In genomic region chr7:139358541-139359365, GRCh38 we compare ENCODE assay signal across 8 cellular contexts. TPM values are rescaled to one million over a fixed set of nuclear protein-coding genes. Genes with fewer than 3 reads are reported as not detected.
A peak's percentile ranks its signal among the peaks of the same experiment; 100 is the strongest.
DNase-seq lines count a peak whose midpoint lies in the region; ATAC-seq and TF ChIP-seq lines count a peak whose summit lies in the region.

No MANE protein-coding gene starts in this region.

- H3K27me3 Mint-ChIP-seq in CD4-positive, CD25-positive, alpha-beta regulatory T cell: peaks cover 12% of the 10 kb centered on the region
- H3K27me3 Mint-ChIP-seq in T-helper 1 cell treated with Interleukin-12 subunit alpha and Interleukin-12 subunit beta and Interleukin-4 antibody, amounts not matched to agents 30 μg/mL and 1 μg/mL, for 36 hours (ENCODE audit: low read depth): no peaks in the 10 kb centered on the region

- H3K4me3 Mint-ChIP-seq in CD4-positive, CD25-positive, alpha-beta regulatory T cell: peak overlapping the region; percentile 95 to 100 (median 99)
- H3K4me3 Mint-ChIP-seq in T-helper 1 cell treated with Interleukin-12 subunit alpha and Interleukin-12 subunit beta and Interleukin-4 antibody, amounts not matched to agents 30 μg/mL and 1 μg/mL, for 36 hours: peak overlapping the region; percentile 95

- peaks cover 2% of the 10 kb centered on the region for H3K36me3 ChIP-seq in CD4-positive, CD25-positive, alpha-beta regulatory T cell (ENCODE audit: control insufficient read depth, insufficient read depth, low read length)

- H3K27me3 ChIP-seq in CD4-positive, CD25-positive, alpha-beta regulatory T cell (ENCODE audit: control insufficient read depth, insufficient read depth, low read length): no peaks in the 10 kb centered on the region

- ATAC-seq in CD4-positive, CD25-positive, alpha-beta regulatory T cell (ENCODE audit: low read depth in 2 of 2): peak; percentile 1 to 2
- peak; percentile 14 for ATAC-seq in GM19372 (IDR thresholded peaks at IDR 0.05; ENCODE audit: low read depth, unreplicated experiment)
- ATAC-seq in left lobe of liver: peak; percentile 14

- no peaks in the 10 kb centered on the region for H3K9me3 ChIP-seq in CD4-positive, CD25-positive, alpha-beta regulatory T cell (ENCODE audit: control insufficient read depth in 2 of 2, low read length in 2 of 2)

- peak overlapping the region; percentile 87 for H3K4me3 ChIP-seq in CD4-positive, CD25-positive, alpha-beta regulatory T cell (ENCODE audit: low read depth, low read length)
- peak overlapping the region; percentile 91 to 98 for H3K4me3 ChIP-seq in cardiac fibroblast (replicated peaks in 1 of 2; ENCODE audit: low read depth in 2 of 2, low read length in 2 of 2)

- H3K36me3 Mint-ChIP-seq in CD4-positive, CD25-positive, alpha-beta regulatory T cell: no peaks in the 10 kb centered on the region
- peaks cover 9% of the 10 kb centered on the region for H3K36me3 Mint-ChIP-seq in T-helper 1 cell treated with Interleukin-12 subunit alpha and Interleukin-12 subunit beta and Interleukin-4 antibody, amounts not matched to agents 30 μg/mL and 1 μg/mL, for 36 hours (ENCODE audit: low read depth)

- H3K9me3 Mint-ChIP-seq in CD4-positive, CD25-positive, alpha-beta regulatory T cell: no peaks in the 10 kb centered on the region
- H3K9me3 Mint-ChIP-seq in T-helper 1 cell treated with Interleukin-12 subunit alpha and Interleukin-12 subunit beta and Interleukin-4 antibody, amounts not matched to agents 30 μg/mL and 1 μg/mL, for 36 hours: no peaks in the 10 kb centered on the region

- peak in 2 of 3 donors; percentile 34 to 61 for DNase-seq in CD4-positive, CD25-positive, alpha-beta regulatory T cell
- DNase-seq in HT-29 (ENCODE audit: low spot score) (peak; percentile 83), cardiac fibroblast (ENCODE audit: low read depth in 2 of 2) (peak; percentile 36 to 57), left lobe of liver (ENCODE audit: low spot score) (no peak), ureter (ENCODE audit: low spot score) (no peak)
- DNase-seq in stimulated activated CD4-positive, alpha-beta T cell treated with anti-CD3 and anti-CD28 coated beads, TNF-alpha, amount 100 ng/mL, for 48 hours (ENCODE audit: low read depth in 3 of 3): peak in 2 of 3 donors; percentile 17 to 38

- H3K4me1 Mint-ChIP-seq in CD4-positive, CD25-positive, alpha-beta regulatory T cell: peaks cover 23 to 51% (median 36%) of the 10 kb centered on the region in 4 donors
- H3K4me1 Mint-ChIP-seq in T-helper 1 cell treated with Interleukin-12 subunit alpha and Interleukin-12 subunit beta and Interleukin-4 antibody, amounts not matched to agents 30 μg/mL and 1 μg/mL, for 36 hours (ENCODE audit: low read depth): peaks cover 27% of the 10 kb centered on the region

- H3K27ac ChIP-seq in CD4-positive, CD25-positive, alpha-beta regulatory T cell (ENCODE audit: insufficient read depth, low read length, poor library complexity, severe bottlenecking): peak overlapping the region; percentile 100

- TF ChIP-seq CTCF in cardiac fibroblast (IDR thresholded peaks at IDR 0.05; ENCODE audit: low read depth, low read length): no peak

- peaks cover 30% of the 10 kb centered on the region for H3K4me1 ChIP-seq in CD4-positive, CD25-positive, alpha-beta regulatory T cell (ENCODE audit: control insufficient read depth, insufficient read depth, low read length, poor library complexity, severe bottlenecking)

- peak overlapping the region; percentile 99 to 100 (median 99) for H3K27ac Mint-ChIP-seq in CD4-positive, CD25-positive, alpha-beta regulatory T cell
- H3K27ac Mint-ChIP-seq in T-helper 1 cell treated with Interleukin-12 subunit alpha and Interleukin-12 subunit beta and Interleukin-4 antibody, amounts not matched to agents 30 μg/mL and 1 μg/mL, for 36 hours: peak overlapping the region; percentile 100

RNA-seq across cellular contexts. Expression of gene LUC7L2, which starts 0.9 kb away (rescaled TPM):
- total RNA-seq in CD4-positive, CD25-positive, alpha-beta regulatory T cell: 190 TPM
- 10 to 100 TPM; 56.9 to 74.7 (median 59.4) TPM for polyA plus RNA-seq in CD4-positive, CD25-positive, alpha-beta regulatory T cell
- total RNA-seq in HT-29 (2014; rRNA removed; shearing (Covaris generic)): 178 and 201 TPM in 2 replicates
- total RNA-seq in left lobe of liver (48.3 TPM), ureter (140 TPM)

RNA-seq across cellular contexts. Expression of gene FMC1, which starts 17.6 kb away (rescaled TPM):
- total RNA-seq in CD4-positive, CD25-positive, alpha-beta regulatory T cell: 3.4 TPM
- polyA plus RNA-seq in CD4-positive, CD25-positive, alpha-beta regulatory T cell: 10 to 100 TPM; 42.2 to 56.8 (median 56.4) TPM
- 16.5 and 19.4 TPM in 2 replicates for total RNA-seq in HT-29 (2014; rRNA removed; shearing (Covaris generic))
- 12.1 TPM for total RNA-seq in left lobe of liver
- 7.3 TPM for total RNA-seq in ureter

Comparison
In these comparisons a context has a peak if more than half of its experiments do, and no peak if none do; other contexts are left out.
1. DNase-seq: peak in CD4-positive, CD25-positive, alpha-beta regulatory T cell (2 of 3), HT-29 (single experiment), cardiac fibroblast (2 of 2) and stimulated activated CD4-positive, alpha-beta T cell treated with anti-CD3 and anti-CD28 coated beads, TNF-alpha, amount 100 ng/mL, for 48 hours (2 of 3); none in left lobe of liver (single experiment) and ureter (single experiment).
2. Peak in every context shown above with its lines, with median percentiles within 50 percentile points of each other: ATAC-seq.